8 cellular contexts compared by ENCODE assay signal in genomic region chr3:71581451-71581980, GRCh38. TPM values are rescaled to one million over a fixed set of nuclear protein-coding genes. Genes with fewer than 3 reads are reported as not detected.
DNase-seq lines count a peak whose midpoint lies in the region; ATAC-seq and TF ChIP-seq lines count a peak whose summit lies in the region.

No MANE protein-coding gene starts in this region.

- H2AFZ ChIP-seq in GM23248 (peak overlapping the region; percentile 86), smooth muscle cell (ENCODE audit: low read depth) (peak overlapping the region; percentile 95)

- H3K79me2 ChIP-seq in GM23248 (ENCODE audit: insufficient read depth), result peaks cover 85% of the 10 kb centered on the region
- H3K79me2 ChIP-seq in smooth muscle cell (ENCODE audit: low read depth), result peaks cover 68% of the 10 kb centered on the region

- peak overlapping the region; percentile 93 for H3K4me3 ChIP-seq in GM23248
- H3K4me3 ChIP-seq in smooth muscle cell, result peak overlapping the region; percentile 93

- H3K36me3 ChIP-seq in GM23248 (ENCODE audit: low read depth) (no peaks in the 10 kb centered on the region), smooth muscle cell (ENCODE audit: low read depth) (no peaks in the 10 kb centered on the region)

- H3K27me3 Mint-ChIP-seq in brain (peaks cover 29% of the 10 kb centered on the region), immature natural killer cell (ENCODE audit: low read depth in 3 of 3) (peaks cover 12 to 29% (median 23%) of the 10 kb centered on the region in 3 donors)

- DNase-seq in GM23248, result peak; percentile 65
- DNase-seq in T follicular helper cell (ENCODE audit: low read depth), result peak; percentile 10
- peak; percentile 20 to 29 (median 25) for DNase-seq in immature natural killer cell
- DNase-seq in smooth muscle cell (lab: John Stamatoyannopoulos, UW; ENCODE audit: unreplicated experiment), result peak; percentile 26
- no peak for DNase-seq in NCI-H128 (lab: John Stamatoyannopoulos, UW; ENCODE audit: unreplicated experiment)
- DNase-seq in NK-92 (lab: John Stamatoyannopoulos, UW; ENCODE audit: unreplicated experiment), result no peak

- H3K9me3 ChIP-seq in GM23248 (ENCODE audit: low read depth) (no peaks in the 10 kb centered on the region), smooth muscle cell (replicated peaks; ENCODE audit: low read depth) (no peaks in the 10 kb centered on the region)

- in situ Hi-C loops in GM23248 (cut with MboI), result loop anchor here (25.0 kb wide), 2 partner anchors 469 to 869 kb away; no protein-coding TSS in a partner anchor

- H3K27me3 ChIP-seq in GM23248 (replicated peaks; ENCODE audit: insufficient read depth) (no peaks in the 10 kb centered on the region), smooth muscle cell (ENCODE audit: low read depth) (no peaks in the 10 kb centered on the region)

- H3K36me3 Mint-ChIP-seq in brain, result no peaks in the 10 kb centered on the region
- H3K36me3 Mint-ChIP-seq in immature natural killer cell, result peaks cover 3 to 4% (median 4%) of the 10 kb centered on the region in 3 donors

- 1% methylated on average over 40 to 41 of the region's 51 CpGs for WGBS in GM23248 (ENCODE audit: low coverage in 1 of 2, low lambda C conversion rate in 2 of 2, missing lambda C conversion rate in 2 of 2), 2 experiments
- whole genome bisulfite sequencing in smooth muscle cell (ENCODE audit: low lambda C conversion rate), result under 1% methylated on average over 41 of the region's 51 CpGs

- H3K4me3 Mint-ChIP-seq in brain, result peak overlapping the region; percentile 86 to 96 (median 91)
- peak overlapping the region; percentile 92 to 96 (median 93) for H3K4me3 Mint-ChIP-seq in immature natural killer cell

- peak overlapping the region; percentile 90 for H3K9ac ChIP-seq in GM23248
- peak overlapping the region; percentile 92 for H3K9ac ChIP-seq in smooth muscle cell (ENCODE audit: low read depth)

- peaks cover 65% of the 10 kb centered on the region for H3K4me1 Mint-ChIP-seq in brain
- peaks cover 29 to 57% of the 10 kb centered on the region in 2 donors for H3K4me1 Mint-ChIP-seq in immature natural killer cell

- ATAC-seq in HG02884 (IDR thresholded peaks at IDR 0.05; ENCODE audit: unreplicated experiment), result no peak

- no peaks in the 10 kb centered on the region for H3K9me2 ChIP-seq in GM23248 (ENCODE audit: insufficient read depth)

- no peak for TF ChIP-seq CTCF in brain (conservative IDR thresholded peaks at IDR 0.05)
- no peak for TF ChIP-seq CTCF in smooth muscle cell (IDR thresholded peaks at IDR 0.05; ENCODE audit: borderline replicate concordance, insufficient read depth, poor library complexity, severe bottlenecking)

- H3K9me3 Mint-ChIP-seq in brain (no peaks in the 10 kb centered on the region), immature natural killer cell (no peaks in the 10 kb centered on the region)

- H4K20me1 ChIP-seq in GM23248 (ENCODE audit: insufficient read depth) (no peaks in the 10 kb centered on the region), smooth muscle cell (ENCODE audit: low read depth) (no peaks in the 10 kb centered on the region)

- H3K4me2 ChIP-seq in GM23248 (ENCODE audit: unreplicated experiment), result peak overlapping the region; percentile 98
- peak overlapping the region; percentile 99 for H3K4me2 ChIP-seq in smooth muscle cell

- peaks cover 29% of the 10 kb centered on the region for H3F3A ChIP-seq in GM23248 (ENCODE audit: insufficient read depth)
- H3F3A ChIP-seq in smooth muscle cell (ENCODE audit: low read depth), result peaks cover 4% of the 10 kb centered on the region

- H3K27ac ChIP-seq in GM23248 (peak overlapping the region; percentile 81), smooth muscle cell (ENCODE audit: low read depth) (peak overlapping the region; percentile 87)

- peaks cover 49% of the 10 kb centered on the region for H3K4me1 ChIP-seq in GM23248 (ENCODE audit: insufficient read depth)
- peaks cover 40% of the 10 kb centered on the region for H3K4me1 ChIP-seq in smooth muscle cell (ENCODE audit: low read depth)

- H3K27ac Mint-ChIP-seq in brain, result peak overlapping the region; percentile 51 to 97 (median 96)
- H3K27ac Mint-ChIP-seq in immature natural killer cell, result peak overlapping the region in 2 of 6 donors; percentile 72 to 78

RNA-seq across cellular contexts. Expression of gene FOXP1, which starts 2.0 kb away (rescaled TPM):
- total RNA-seq in GM23248 (2014; rRNA removed; shearing (Covaris generic)), result 37.4 and 52.5 TPM in 2 replicates
- polyA plus RNA-seq in GM23248 (2016; fragmentation: Nextera tagmentation; extraction: Ambion mirVana) (57.6 and 59.9 TPM in 2 replicates), brain (ENCODE audit: insufficient read depth, low read depth, low replicate concordance) (7.7 TPM), immature natural killer cell (100 to 1,000 TPM in 1 of 3 donors, 10 to 100 TPM in 2; 68.2 to 133 (median 84.0) TPM), smooth muscle cell (40.9 and 49.5 TPM in 2 replicates)
- total RNA-seq in smooth muscle cell, result 68.0 and 68.3 TPM in 2 replicates

Comparison
In these comparisons a context has a peak if more than half of its experiments do, and no peak if none do; other contexts are left out.
1. DNase-seq: peak in GM23248 (single experiment), T follicular helper cell (single experiment), immature natural killer cell (3 of 3) and smooth muscle cell (single experiment); none in NCI-H128 (single experiment) and NK-92 (single experiment).